In the genomic region with DNA sequence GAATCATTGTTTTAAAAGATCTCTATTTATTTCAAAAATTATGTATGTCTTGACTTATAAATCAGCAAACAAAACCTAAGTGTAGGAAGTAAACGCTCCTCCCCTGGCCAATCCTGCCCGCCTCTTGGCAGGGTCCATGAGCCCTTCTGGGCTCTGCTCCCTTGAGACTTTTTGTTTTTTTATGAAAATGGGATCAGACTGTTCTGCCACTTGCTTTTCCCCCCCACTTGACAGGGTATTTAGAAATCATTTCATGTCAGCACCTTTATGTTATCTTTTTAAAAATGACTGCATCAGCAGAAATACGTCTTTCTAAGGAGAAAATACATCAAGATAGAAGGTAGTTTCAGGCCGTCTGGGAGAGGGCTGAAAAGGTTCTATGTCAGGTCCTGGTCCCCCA, we compare ENCODE assay signal across 1 cellular context.
A peak's percentile ranks its signal among the peaks of the same experiment; 100 is the strongest.
TF ChIP-seq lines count a peak whose summit lies in the region.

No MANE protein-coding gene starts in this region.

TF ChIP-seq in HepG2, 621 proteins besides CTCF, POLR2A, EP300 and RAD21:
- TF ChIP-seq MAFK (conservative IDR thresholded peaks at IDR 0.05 in 1 of 2, IDR thresholded peaks at IDR 0.05 in 1 of 2; ENCODE audit: low read length in 2 of 2): peak; percentile 84 to 92
- no peak for TF ChIP-seq TBX3 (IDR thresholded peaks at IDR 0.05; ENCODE audit: borderline replicate concordance)
- TF ChIP-seq MAFF (IDR thresholded peaks at IDR 0.05; ENCODE audit: low read depth, low read length): peak; percentile 87
- no peak for TF ChIP-seq ZNF468 (CRISPR knock-in tag; IDR thresholded peaks at IDR 0.05)
- TF ChIP-seq, protein P1, sequence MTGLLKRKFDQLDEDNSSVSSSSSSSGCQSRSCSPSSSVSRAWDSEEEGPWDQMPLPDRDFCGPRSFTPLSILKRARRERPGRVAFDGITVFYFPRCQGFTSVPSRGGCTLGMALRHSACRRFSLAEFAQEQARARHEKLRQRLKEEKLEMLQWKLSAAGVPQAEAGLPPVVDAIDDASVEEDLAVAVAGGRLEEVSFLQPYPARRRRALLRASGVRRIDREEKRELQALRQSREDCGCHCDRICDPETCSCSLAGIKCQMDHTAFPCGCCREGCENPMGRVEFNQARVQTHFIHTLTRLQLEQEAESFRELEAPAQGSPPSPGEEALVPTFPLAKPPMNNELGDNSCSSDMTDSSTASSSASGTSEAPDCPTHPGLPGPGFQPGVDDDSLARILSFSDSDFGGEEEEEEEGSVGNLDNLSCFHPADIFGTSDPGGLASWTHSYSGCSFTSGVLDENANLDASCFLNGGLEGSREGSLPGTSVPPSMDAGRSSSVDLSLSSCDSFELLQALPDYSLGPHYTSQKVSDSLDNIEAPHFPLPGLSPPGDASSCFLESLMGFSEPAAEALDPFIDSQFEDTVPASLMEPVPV (CRISPR knock-in tag; IDR thresholded peaks at IDR 0.05): no peak
